Comparison of ENCODE assay signal across 25 cellular contexts in the genomic region with DNA sequence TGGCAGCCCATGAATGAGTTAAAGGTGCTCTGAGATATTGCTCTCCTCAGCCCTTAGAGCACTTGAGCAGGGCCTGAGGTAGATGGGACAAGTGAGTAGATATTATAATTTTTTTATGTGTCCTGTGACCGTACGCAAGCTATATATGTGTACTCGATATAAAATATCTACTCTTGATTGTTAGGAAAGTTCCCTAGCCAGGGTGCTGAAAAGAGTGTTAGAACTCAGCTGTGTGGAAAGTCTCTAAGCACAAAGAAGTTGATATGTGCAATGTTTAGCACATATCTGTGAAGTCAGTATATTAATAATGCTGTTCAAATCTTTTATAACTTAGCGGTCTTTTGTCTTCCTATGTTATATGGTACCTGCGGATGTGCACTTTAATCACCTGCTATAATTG.
"Had no signal": no experiment of that assay in that cellular context is flagged by ENCODE, and none has a peak within 500 bp of the region (broad histone marks: within the 10 kb centered on the region; RNA-seq: fewer than 3 reads in every experiment).

No MANE protein-coding gene starts in this region.

- H3K27ac ChIP-seq: coronary artery, dorsolateral prefrontal cortex, esophagus muscularis mucosa, foreskin keratinocyte, gastroesophageal sphincter, heart left ventricle, hepatocyte, left lung, lower lobe of right lung had no signal

- ATAC-seq: foreskin keratinocyte; gastroesophageal sphincter; heart left ventricle; left colon; left lung; left ventricle myocardium superior; lower lobe of right lung; mucosa of descending colon; naive thymus-derived CD8-positive, alpha-beta T cell had no signal

- H3K4me1 ChIP-seq: esophagus muscularis mucosa, foreskin keratinocyte, gastroesophageal sphincter, heart left ventricle, left lung, lower lobe of right lung had no signal

- H3K9me3 ChIP-seq: esophagus muscularis mucosa, left lung, lower lobe of right lung, mucosa of descending colon had no signal

- H3K4me2 ChIP-seq: hepatocyte had no signal

- H3K4me3 ChIP-seq: coronary artery, dorsolateral prefrontal cortex, esophagus muscularis mucosa, gastroesophageal sphincter, heart left ventricle, hepatocyte, left lung, lower lobe of right lung, mucosa of descending colon had no signal

- FAIRE-seq: endothelial cell of umbilical vein, frontal cortex, kidney had no signal

- DNase-seq: dermis blood vessel endothelial cell; dorsolateral prefrontal cortex; effector CD4-positive, alpha-beta T cell; effector memory CD4-positive, alpha-beta T cell; foreskin keratinocyte; heart left ventricle; hypothalamus; immature natural killer cell; islet precursor cell; kidney; kidney glomerular epithelial cell; left colon; left lung; left ventricle myocardium superior; lower lobe of right lung; mesenchymal stem cell; mucosa of descending colon; naive B cell; naive thymus-derived CD8-positive, alpha-beta T cell had no signal
